Comparison of ENCODE assay signal across 10 cellular contexts in genomic region chr6:158357570-158358216, GRCh38. TPM values are rescaled to one million over a fixed set of nuclear protein-coding genes. Genes with fewer than 3 reads are reported as not detected.
DNase-seq lines count a peak whose midpoint lies in the region; ATAC-seq and TF ChIP-seq lines count a peak whose summit lies in the region.
"Had no signal": no experiment of that assay in that cellular context is flagged by ENCODE, and none has a peak within 500 bp of the region (broad histone marks: within the 10 kb centered on the region; RNA-seq: fewer than 3 reads in every experiment).

No MANE protein-coding gene starts in this region.

- no peak overlapping the region for H3K27ac Mint-ChIP-seq in activated CD8-positive, alpha-beta T cell treated with anti-CD3 and anti-CD28 coated beads for 36 hours
- no peak overlapping the region for H3K27ac Mint-ChIP-seq in stimulated activated naive B cell treated with anti-CD40 and anti-IgM and Interleukin-4, amounts not matched to agents 10 μg/mL and 1 μg/mL and 100 μg/mL, for 72 hours

- intact Hi-C loops in activated CD8-positive, alpha-beta T cell treated with anti-CD3 and anti-CD28 coated beads for 36 hours (cut with micrococcal nuclease) = no loop called here
- intact Hi-C loops in heart left ventricle (cut with DNase I) = no loop called here

- no peak for TF ChIP-seq CTCF in activated CD8-positive, alpha-beta T cell treated with anti-CD3 and anti-CD28 coated beads for 36 hours (IDR thresholded peaks at IDR 0.05)
- TF ChIP-seq CTCF in heart left ventricle (IDR thresholded peaks at IDR 0.05) = no peak

- H3K27ac ChIP-seq in thymus (ENCODE audit: low read depth) = peak overlapping the region; percentile 19
- H3K27ac ChIP-seq in heart left ventricle = no peak overlapping the region
- H3K27ac ChIP-seq: BLaER1, thyroid gland had no signal

- H3K4me1 Mint-ChIP-seq in activated CD8-positive, alpha-beta T cell treated with anti-CD3 and anti-CD28 coated beads for 36 hours (ENCODE audit: low read depth) = peaks cover 32% of the 10 kb centered on the region
- H3K4me1 Mint-ChIP-seq in stimulated activated naive B cell treated with anti-CD40 and anti-IgM and Interleukin-4, amounts not matched to agents 10 μg/mL and 1 μg/mL and 100 μg/mL, for 72 hours = peaks cover 31 to 49% of the 10 kb centered on the region in 2 donors

- H3K4me3 Mint-ChIP-seq in activated CD8-positive, alpha-beta T cell treated with anti-CD3 and anti-CD28 coated beads for 36 hours = no peak overlapping the region
- no peak overlapping the region for H3K4me3 Mint-ChIP-seq in stimulated activated naive B cell treated with anti-CD40 and anti-IgM and Interleukin-4, amounts not matched to agents 10 μg/mL and 1 μg/mL and 100 μg/mL, for 72 hours

- H3K36me3 Mint-ChIP-seq in activated CD8-positive, alpha-beta T cell treated with anti-CD3 and anti-CD28 coated beads for 36 hours (ENCODE audit: low read depth) = no peaks in the 10 kb centered on the region
- H3K36me3 Mint-ChIP-seq in stimulated activated naive B cell treated with anti-CD40 and anti-IgM and Interleukin-4, amounts not matched to agents 10 μg/mL and 1 μg/mL and 100 μg/mL, for 72 hours = no peaks in the 10 kb centered on the region

- ATAC-seq in HG02798 (IDR thresholded peaks at IDR 0.05; ENCODE audit: poor library complexity, unreplicated experiment) = peak; percentile 76
- ATAC-seq in activated CD8-positive, alpha-beta T cell treated with anti-CD3 and anti-CD28 coated beads for 36 hours = peak; percentile 89
- no peak for ATAC-seq in heart left ventricle
- no peak for ATAC-seq in stimulated activated naive B cell treated with anti-CD40 and anti-IgM and Interleukin-4, amounts not matched to agents 10 μg/mL and 1 μg/mL and 100 μg/mL, for 72 hours (replicated peaks)

- H3K4me1 ChIP-seq in thymus (ENCODE audit: control insufficient read depth, insufficient read depth, low read length) = no peaks in the 10 kb centered on the region
- H3K4me1 ChIP-seq in heart left ventricle = peaks cover 0 to 21% (median 0%) of the 10 kb centered on the region in 12 donors

- H3K36me3 ChIP-seq in thymus (ENCODE audit: control insufficient read depth, insufficient read depth) (no peaks in the 10 kb centered on the region), heart left ventricle (no peaks in the 10 kb centered on the region)
- H3K36me3 ChIP-seq: thyroid gland had no signal

- POLR2A ChIA-PET in activated CD8-positive, alpha-beta T cell treated with anti-CD3 and anti-CD28 coated beads for 36 hours (lab: Charles Lee) = no interaction called here

- H3K27me3 ChIP-seq in thymus (ENCODE audit: control insufficient read depth, insufficient read depth) (no peaks in the 10 kb centered on the region), heart left ventricle (no peaks in the 10 kb centered on the region)
- H3K27me3 ChIP-seq: BLaER1, thyroid gland had no signal

- H3K9me3 ChIP-seq in thymus (ENCODE audit: control insufficient read depth) (no peaks in the 10 kb centered on the region), heart left ventricle (no peaks in the 10 kb centered on the region)
- H3K9me3 ChIP-seq: thyroid gland had no signal

- peak; percentile 43 for DNase-seq in stimulated activated CD4-positive, alpha-beta T cell treated with anti-CD3 and anti-CD28 coated beads, Interleukin-1b, Interleukin-23, amount 100 ng/mL, for 48 hours
- DNase-seq in stimulated activated CD4-positive, alpha-beta T cell treated with anti-CD3 and anti-CD28 coated beads, Interleukin-12 subunit alpha, Interleukin-12 subunit beta, amount 100 ng/mL, for 4 hours = no peak
- peak; percentile 20 for DNase-seq in activated CD8-positive, alpha-beta T cell treated with anti-CD3 and anti-CD28 coated beads for 36 hours
- DNase-seq in heart left ventricle (no peak), SW 1271 (lab: John Stamatoyannopoulos, UW) (no peak)
- DNase-seq in stimulated activated naive B cell treated with anti-CD40 and anti-IgM and Interleukin-4, amounts not matched to agents 10 μg/mL and 1 μg/mL and 100 μg/mL, for 72 hours = no peak
- DNase-seq: thyroid gland had no signal

- no peaks in the 10 kb centered on the region for H3K27me3 Mint-ChIP-seq in activated CD8-positive, alpha-beta T cell treated with anti-CD3 and anti-CD28 coated beads for 36 hours
- H3K27me3 Mint-ChIP-seq in stimulated activated naive B cell treated with anti-CD40 and anti-IgM and Interleukin-4, amounts not matched to agents 10 μg/mL and 1 μg/mL and 100 μg/mL, for 72 hours = no peaks in the 10 kb centered on the region

- no peak for TF ChIP-seq POLR2A in heart left ventricle (IDR thresholded peaks at IDR 0.05)

- 94% methylated on average over 7 of the region's 7 CpGs for WGBS in thymus
- 93 to 95% (median 94%) methylated on average over 7 of the region's 7 CpGs for WGBS in heart left ventricle, 4 donors

- no peaks in the 10 kb centered on the region for H3K9me3 Mint-ChIP-seq in activated CD8-positive, alpha-beta T cell treated with anti-CD3 and anti-CD28 coated beads for 36 hours
- H3K9me3 Mint-ChIP-seq in stimulated activated naive B cell treated with anti-CD40 and anti-IgM and Interleukin-4, amounts not matched to agents 10 μg/mL and 1 μg/mL and 100 μg/mL, for 72 hours = no peaks in the 10 kb centered on the region

- no peak overlapping the region for H3K4me3 ChIP-seq in thymus (ENCODE audit: low read length)
- H3K4me3 ChIP-seq in heart left ventricle = no peak overlapping the region
- H3K4me3 ChIP-seq: BLaER1, thyroid gland had no signal

- CTCF ChIA-PET in activated CD8-positive, alpha-beta T cell treated with anti-CD3 and anti-CD28 coated beads for 36 hours (lab: Charles Lee) = interaction anchor here (0.7 kb wide), 1 partner anchor 137 kb away, joined by 3 read pairs; no protein-coding TSS in a partner anchor

RNA-seq across cellular contexts. Expression of gene TULP4, which starts 45.4 kb away (rescaled TPM):
- 10 to 100 TPM; 18.4 to 18.5 TPM for total RNA-seq in activated CD8-positive, alpha-beta T cell treated with anti-CD3 and anti-CD28 coated beads for 36 hours
- polyA plus RNA-seq in thymus (5.9 TPM), heart left ventricle (10 to 100 TPM in 1 of 2 donors, 1 to 10 TPM in 1; 9.6 to 16.2 TPM)
- total RNA-seq in heart left ventricle = 100 to 1,000 TPM in 5 of 9 donors, 10 to 100 TPM in 4; 84.5 to 134 (median 100) TPM

Comparison
In these comparisons a context has a peak if more than half of its experiments do, and no peak if none do; other contexts are left out.
1. DNase-seq: peak in stimulated activated CD4-positive, alpha-beta T cell treated with anti-CD3 and anti-CD28 coated beads, Interleukin-1b, Interleukin-23, amount 100 ng/mL, for 48 hours (single experiment) and activated CD8-positive, alpha-beta T cell treated with anti-CD3 and anti-CD28 coated beads for 36 hours (single experiment); none in stimulated activated CD4-positive, alpha-beta T cell treated with anti-CD3 and anti-CD28 coated beads, Interleukin-12 subunit alpha, Interleukin-12 subunit beta, amount 100 ng/mL, for 4 hours (single experiment), heart left ventricle (0 of 5), SW 1271 (0 of 2) and stimulated activated naive B cell treated with anti-CD40 and anti-IgM and Interleukin-4, amounts not matched to agents 10 μg/mL and 1 μg/mL and 100 μg/mL, for 72 hours (single experiment).
2. ATAC-seq: peak in HG02798 (single experiment) and activated CD8-positive, alpha-beta T cell treated with anti-CD3 and anti-CD28 coated beads for 36 hours (single experiment); none in heart left ventricle (0 of 4) and stimulated activated naive B cell treated with anti-CD40 and anti-IgM and Interleukin-4, amounts not matched to agents 10 μg/mL and 1 μg/mL and 100 μg/mL, for 72 hours (0 of 2).
3. RNA of gene TULP4, which starts 45.4 kb away (total RNA-seq): 84.5 to 134 TPM in heart left ventricle; 18.4 to 18.5 TPM in activated CD8-positive, alpha-beta T cell treated with anti-CD3 and anti-CD28 coated beads for 36 hours; every median in the first group is over 4 times any median in the second.